Comparison of ENCODE assay signal across 8 cellular contexts in genomic region chr5:74316064-74316586, GRCh38.
DNase-seq lines count a peak whose midpoint lies in the region; TF ChIP-seq lines count a peak whose summit lies in the region.

No MANE protein-coding gene starts in this region.

- H3K4me1 ChIP-seq in Caco-2 (peaks cover 29% of the 10 kb centered on the region), Karpas-422 (ENCODE audit: low read length) (no peaks in the 10 kb centered on the region)

- H3K36me3 Mint-ChIP-seq in Caco-2 (ENCODE audit: insufficient read depth, unreplicated experiment) (no peaks in the 10 kb centered on the region), immature natural killer cell (no peaks in the 10 kb centered on the region)

- H3K4me3 ChIP-seq in Caco-2 (ENCODE audit: low read depth, low read length): no peak overlapping the region
- no peak overlapping the region for H3K4me3 ChIP-seq in fibroblast of pulmonary artery (replicated peaks; ENCODE audit: low read depth, low read length)
- H3K4me3 ChIP-seq in Karpas-422 (ENCODE audit: low read length): no peak overlapping the region

- peak overlapping the region; percentile 6 for H3K27ac Mint-ChIP-seq in Caco-2 (ENCODE audit: unreplicated experiment)
- no peak overlapping the region for H3K27ac Mint-ChIP-seq in immature natural killer cell

- H3K9me3 Mint-ChIP-seq in Caco-2 (ENCODE audit: unreplicated experiment): peaks cover 14% of the 10 kb centered on the region
- no peaks in the 10 kb centered on the region for H3K9me3 Mint-ChIP-seq in immature natural killer cell

- H3K27me3 Mint-ChIP-seq in Caco-2 (ENCODE audit: insufficient read depth, unreplicated experiment) (no peaks in the 10 kb centered on the region), immature natural killer cell (ENCODE audit: low read depth in 3 of 3) (peaks cover 2 to 11% (median 9%) of the 10 kb centered on the region in 3 donors)

- H4K20me1 ChIP-seq in Karpas-422 (ENCODE audit: insufficient read depth, low read depth, low read length): no peaks in the 10 kb centered on the region

- no peak overlapping the region for H2AFZ ChIP-seq in Karpas-422 (ENCODE audit: low read length)

- CTCF ChIA-PET in Caco-2 (lab: Charles Lee): no interaction called here

- H3K9me2 ChIP-seq in Karpas-422 (replicated peaks; ENCODE audit: insufficient read depth, low read length): no peaks in the 10 kb centered on the region

- H3K4me2 ChIP-seq in Karpas-422 (ENCODE audit: low read depth, low read length, poor library complexity, severe bottlenecking): no peak overlapping the region

- H3K9ac ChIP-seq in Karpas-422 (ENCODE audit: low read length): no peak overlapping the region

- DNase-seq in Caco-2: peak; percentile 39 to 76
- DNase-seq in GOT3 (lab: John Stamatoyannopoulos, UW): peak; percentile 67
- peak; percentile 42 for DNase-seq in RPMI8226
- peak; percentile 92 for DNase-seq in fibroblast of pulmonary artery (ENCODE audit: low read depth)
- DNase-seq in stimulated activated CD4-positive, alpha-beta T cell treated with anti-CD3 and anti-CD28 coated beads, Interleukin-2, amount 100 ng/mL, for 48 hours: peak; percentile 1 to 7
- no peak for DNase-seq in immature natural killer cell
- DNase-seq in HuH-7.5 (ENCODE audit: low spot score): no peak
- no peak for DNase-seq in Karpas-422

- TF ChIP-seq CTCF in Caco-2 (IDR thresholded peaks at IDR 0.05; ENCODE audit: insufficient read depth in 1 of 2, low read depth in 1 of 2, low read length in 1 of 2, severe bottlenecking in 1 of 2, unreplicated experiment in 1 of 2) (no peak), fibroblast of pulmonary artery (IDR thresholded peaks at IDR 0.05; ENCODE audit: low read length, missing control alignments) (no peak)

- H3K36me3 ChIP-seq in Caco-2 (ENCODE audit: control insufficient read depth, insufficient read depth, low read length) (no peaks in the 10 kb centered on the region), Karpas-422 (ENCODE audit: insufficient read depth, low read length) (no peaks in the 10 kb centered on the region)

- H3K27me3 ChIP-seq in Caco-2 (replicated peaks; ENCODE audit: control insufficient read depth, insufficient read depth, low read length): no peaks in the 10 kb centered on the region
- H3K27me3 ChIP-seq in Karpas-422 (ENCODE audit: low read length): no peaks in the 10 kb centered on the region

- H3K79me2 ChIP-seq in Karpas-422 (ENCODE audit: low read length): no peaks in the 10 kb centered on the region

- POLR2A ChIA-PET in Caco-2 (lab: Charles Lee): no interaction called here

- intact Hi-C loops in Caco-2 (cut with micrococcal nuclease; ENCODE audit: unreplicated experiment): no loop called here

- H3K9me3 ChIP-seq in Caco-2 (no peaks in the 10 kb centered on the region), Karpas-422 (ENCODE audit: low read length) (no peaks in the 10 kb centered on the region)

- H3K4me1 Mint-ChIP-seq in Caco-2 (ENCODE audit: low read depth, unreplicated experiment) (peaks cover 20% of the 10 kb centered on the region), immature natural killer cell (no peaks in the 10 kb centered on the region)

- H3K4me3 Mint-ChIP-seq in Caco-2 (ENCODE audit: unreplicated experiment) (no peak overlapping the region), immature natural killer cell (no peak overlapping the region)

- BruUV-seq in Caco-2 (replicated peaks; lab: Mats Ljungman, UMichigan): no TSS peak

- H3K27ac ChIP-seq in Karpas-422 (ENCODE audit: low read length): no peak overlapping the region

Comparison
In these comparisons a context has a peak if more than half of its experiments do, and no peak if none do; other contexts are left out.
1. DNase-seq: peak in Caco-2 (2 of 2), GOT3 (single experiment), RPMI8226 (single experiment), fibroblast of pulmonary artery (single experiment) and stimulated activated CD4-positive, alpha-beta T cell treated with anti-CD3 and anti-CD28 coated beads, Interleukin-2, amount 100 ng/mL, for 48 hours (2 of 2); none in immature natural killer cell (0 of 3), HuH-7.5 (single experiment) and Karpas-422 (single experiment).